Comparison of ENCODE assay signal across 8 cellular contexts in the genomic region with DNA sequence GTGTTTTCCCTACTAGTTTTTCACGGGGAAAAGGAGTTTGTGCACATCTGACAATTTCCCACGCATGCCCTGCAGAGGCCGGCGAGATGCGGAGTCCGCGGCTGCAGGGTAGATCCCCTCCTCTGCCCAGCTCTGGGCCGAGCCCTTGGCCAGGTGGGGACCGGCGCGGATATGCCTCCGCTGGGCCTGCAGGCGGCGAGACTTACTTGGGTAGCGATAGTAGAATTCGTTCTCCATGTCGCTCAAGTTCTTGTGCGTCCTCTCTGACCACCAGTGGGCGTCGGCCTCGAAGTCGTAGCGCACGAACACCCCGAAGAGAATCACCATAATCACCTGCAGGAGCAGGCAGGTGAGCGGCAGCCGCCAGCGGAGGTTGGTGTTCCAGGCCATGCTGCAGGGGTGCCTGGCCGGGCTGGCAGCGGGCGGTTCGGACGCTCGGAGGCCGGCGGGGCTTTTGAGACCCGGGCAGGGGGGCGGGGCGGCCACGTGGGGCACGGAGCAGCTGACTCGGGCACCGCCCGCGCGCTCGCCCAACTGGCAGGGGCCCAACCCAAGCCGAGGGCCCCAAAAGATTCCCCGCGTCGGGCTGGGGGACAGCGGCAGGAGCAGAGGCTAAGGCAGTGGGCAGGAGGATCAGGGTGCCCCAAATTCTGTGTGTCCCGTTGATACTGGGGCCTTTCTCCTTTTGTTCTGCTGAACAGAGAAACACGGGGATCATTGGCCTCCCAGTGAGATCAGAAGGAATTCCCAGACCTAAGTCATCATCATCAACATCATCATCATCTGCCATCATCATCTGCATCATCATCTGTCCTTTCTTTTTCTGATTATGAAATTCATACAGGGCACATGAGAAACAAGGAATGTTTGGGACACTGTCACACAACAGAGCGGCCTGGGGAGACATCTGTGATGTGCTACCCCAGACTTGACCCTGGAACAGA. TPM values are rescaled to one million over a fixed set of nuclear protein-coding genes. Genes with fewer than 3 reads are reported as not detected.
A peak's percentile ranks its signal among the peaks of the same experiment; 100 is the strongest.
DNase-seq lines count a peak whose midpoint lies in the region; ATAC-seq, FAIRE-seq and TF ChIP-seq lines count a peak whose summit lies in the region.

A gene (minus strand): TSS at position 429 of the 944 bp plus-strand sequence. CDS start 39 bp downstream, at position 390.

- H3K27me3 ChIP-seq in iPS DF 6.9 (ENCODE audit: control insufficient read depth, insufficient read depth, low read length) (peaks cover 4% of the 10 kb centered on the region; the same call in 1 of the 2 replicates), skeletal muscle tissue (ENCODE audit: control insufficient read depth in 3 of 3, insufficient read depth in 3 of 3, low read length in 3 of 3) (peaks cover 55 to 76% (median 56%) of the 10 kb centered on the region in 3 donors)

- ATAC-seq in GM21526 (IDR thresholded peaks at IDR 0.05; ENCODE audit: low FRiP score, unreplicated experiment) = no peak

- TF ChIP-seq CTCF in D721Med (IDR thresholded peaks at IDR 0.05; ENCODE audit: insufficient read depth, missing control alignments) = peak; percentile 37
- TF ChIP-seq CTCF in astrocyte of the spinal cord (IDR thresholded peaks at IDR 0.05; ENCODE audit: low read depth, low read length) = peak; percentile 41

- no peak for FAIRE-seq in D721Med (lab: Jason Lieb, UNC)

- in situ Hi-C loops in astrocyte of the spinal cord (cut with HindIII; ENCODE audit: low sequenced_read_pairs) = no loop called here

- H3K36me3 ChIP-seq in iPS DF 6.9 (ENCODE audit: control insufficient read depth, insufficient read depth, low read length) = no peaks in the 10 kb centered on the region
- H3K36me3 ChIP-seq in skeletal muscle tissue (ENCODE audit: control insufficient read depth in 3 of 3, insufficient read depth in 3 of 3, low read length in 3 of 3) = no peaks in the 10 kb centered on the region

- H3K4me1 ChIP-seq in iPS DF 6.9 (ENCODE audit: control insufficient read depth, insufficient read depth, low read length) (no peaks in the 10 kb centered on the region), skeletal muscle tissue (ENCODE audit: control insufficient read depth in 3 of 3, insufficient read depth in 3 of 3, low read length in 3 of 3) (peaks cover 0 to 3% (median 3%) of the 10 kb centered on the region in 3 donors)

- DNase-seq in D721Med (ENCODE audit: insufficient read length, low spot score) (no peak), HuH-7 (ENCODE audit: low spot score) (peak; percentile 40), astrocyte of the spinal cord (ENCODE audit: low read depth, low spot score) (no peak), iPS DF 6.9 (ENCODE audit: low read depth, low spot score) (peak; percentile 81), cortex of kidney (lab: John Stamatoyannopoulos, UW) (no peak)
- DNase-seq in activated naive CD4-positive, alpha-beta T cell treated with anti-CD3 and anti-CD28 coated beads, Interleukin-2, amount 50 U/mL, for 16 hours = no peak

- H3K9ac ChIP-seq in skeletal muscle tissue (ENCODE audit: low read depth in 1 of 3, low read length in 3 of 3) = no peak within 1 kb of the TSS

- H3K27ac ChIP-seq in iPS DF 6.9 (ENCODE audit: low read length) (no peak within 1 kb of the TSS), skeletal muscle tissue (ENCODE audit: low read depth, low read length) (no peak within 1 kb of the TSS)

- no CpG with 5 or more reads among the region's 55 CpGs for WGBS in iPS DF 6.9 (ENCODE audit: insufficient coverage, insufficient read length)

- no peaks in the 10 kb centered on the region for H3K9me3 ChIP-seq in iPS DF 6.9 (ENCODE audit: control insufficient read depth, insufficient read depth, low read length)
- H3K9me3 ChIP-seq in skeletal muscle tissue (ENCODE audit: control insufficient read depth in 3 of 3, low read length in 3 of 3) = no peaks in the 10 kb centered on the region

- H3K4me3 ChIP-seq in astrocyte of the spinal cord (ENCODE audit: low read depth, low read length) (no peak within 1 kb of the TSS), iPS DF 6.9 (ENCODE audit: low read length) (peak within 1 kb of the TSS; percentile 45; the same call in 1 of the 2 replicates), skeletal muscle tissue (ENCODE audit: low read length in 3 of 3) (peak within 1 kb of the TSS; percentile 23 to 54 (median 54))

RNA-seq across cellular contexts. Expression of the gene that starts here (rescaled TPM):
- not detected for total RNA-seq in skeletal muscle tissue

Comparison
In these comparisons a context has a peak if more than half of its experiments do, and no peak if none do; other contexts are left out.
1. DNase-seq: peak in HuH-7 (single experiment) and iPS DF 6.9 (single experiment); none in D721Med (single experiment), astrocyte of the spinal cord (single experiment), cortex of kidney (single experiment) and activated naive CD4-positive, alpha-beta T cell treated with anti-CD3 and anti-CD28 coated beads, Interleukin-2, amount 50 U/mL, for 16 hours (single experiment).